In the genomic region with DNA sequence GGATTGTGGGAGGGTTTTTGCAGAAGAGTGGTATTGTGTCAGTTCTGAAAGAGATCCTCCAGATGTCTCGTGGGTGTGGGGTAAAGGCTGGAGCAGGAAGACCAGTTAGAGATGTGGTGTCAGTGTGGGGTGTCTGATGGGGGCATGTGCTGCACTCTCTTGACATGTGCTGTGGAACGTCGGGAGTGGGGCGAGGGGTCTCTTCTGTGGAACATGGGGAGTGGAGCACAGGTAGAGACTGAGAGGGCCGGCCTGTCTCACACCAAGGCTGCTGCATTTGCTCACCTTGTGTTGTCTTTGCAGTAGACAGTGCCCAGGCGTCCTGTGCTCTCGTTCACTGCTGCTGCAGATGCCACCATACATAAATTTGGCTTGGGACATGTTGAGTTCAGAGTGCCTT, we compare ENCODE assay signal across 15 cellular contexts. TPM values are rescaled to one million over a fixed set of nuclear protein-coding genes. Genes with fewer than 3 reads are reported as not detected.
DNase-seq lines count a peak whose midpoint lies in the region; ATAC-seq and TF ChIP-seq lines count a peak whose summit lies in the region.
"Had no signal": no experiment of that assay in that cellular context is flagged by ENCODE, and none has a peak within 500 bp of the region (broad histone marks: within the 10 kb centered on the region; RNA-seq: fewer than 3 reads in every experiment).

No MANE protein-coding gene starts in this region.

- H3K79me2 ChIP-seq in mesendoderm (ENCODE audit: control insufficient read depth, insufficient read depth, low read length): peaks cover 72% of the 10 kb centered on the region

- DNase-seq in CD8-positive, alpha-beta T cell: no peak
- no peak for DNase-seq in central memory CD8-positive, alpha-beta T cell (ENCODE audit: low spot score in 2 of 2)
- DNase-seq in neural crest cell (ENCODE audit: low read depth, low spot score) (no peak), mesendoderm (no peak), cortex of kidney (lab: John Stamatoyannopoulos, UW) (no peak), NCI-H510A treated with DMSO at 0.1 percent for 48 hours (lab: John Stamatoyannopoulos, UW) (no peak)
- DNase-seq: caudate nucleus; effector memory CD4-positive, alpha-beta T cell; islet precursor cell; NCI-H1105 treated with DMSO at 0.1 percent for 48 hours; stimulated activated CD4-positive, alpha-beta T cell treated with anti-CD3 and anti-CD28 coated beads, Interleukin-4, amount 100 ng/mL, for 4 hours; T-helper 1 cell; upper lobe of left lung had no signal

- no peak overlapping the region for H3K4ac ChIP-seq in mesendoderm (ENCODE audit: low read depth, low read length)

- H2BK15ac ChIP-seq in mesendoderm (replicated peaks; ENCODE audit: low read depth): no peak overlapping the region

- H3K4me1 Mint-ChIP-seq in CD8-positive, alpha-beta T cell (ENCODE audit: low read depth): peaks cover 64% of the 10 kb centered on the region
- H3K4me1 Mint-ChIP-seq in IgD-negative memory B cell: peaks cover 28 to 50% (median 44%) of the 10 kb centered on the region in 3 donors
- H3K4me1 Mint-ChIP-seq in central memory CD8-positive, alpha-beta T cell: peaks cover 61% of the 10 kb centered on the region
- H3K4me1 Mint-ChIP-seq in neural crest cell: peaks cover 44% of the 10 kb centered on the region

- H3K36me3 ChIP-seq in CD8-positive, alpha-beta T cell (ENCODE audit: insufficient read depth, low read length): no peaks in the 10 kb centered on the region
- peaks cover 2% of the 10 kb centered on the region for H3K36me3 ChIP-seq in mesendoderm (ENCODE audit: control insufficient read depth, insufficient read depth, low read length)

- intact Hi-C loops in CD8-positive, alpha-beta T cell (cut with DNase I, micrococcal nuclease): no loop called here

- H2BK5ac ChIP-seq in mesendoderm (ENCODE audit: low read length): no peak overlapping the region

- no peak overlapping the region for H3K4me2 ChIP-seq in mesendoderm (ENCODE audit: low read length)

- peaks cover 38% of the 10 kb centered on the region for H3K4me1 ChIP-seq in CD8-positive, alpha-beta T cell (ENCODE audit: insufficient read depth, low read length)
- peaks cover 5% of the 10 kb centered on the region for H3K4me1 ChIP-seq in mesendoderm (ENCODE audit: control insufficient read depth, low read depth, low read length)

- H3K9me3 Mint-ChIP-seq in CD8-positive, alpha-beta T cell: no peaks in the 10 kb centered on the region
- no peaks in the 10 kb centered on the region for H3K9me3 Mint-ChIP-seq in IgD-negative memory B cell
- H3K9me3 Mint-ChIP-seq in central memory CD8-positive, alpha-beta T cell: no peaks in the 10 kb centered on the region
- H3K9me3 Mint-ChIP-seq in neural crest cell: no peaks in the 10 kb centered on the region

- H3K36me3 Mint-ChIP-seq in CD8-positive, alpha-beta T cell: peaks cover 13% of the 10 kb centered on the region
- H3K36me3 Mint-ChIP-seq in IgD-negative memory B cell (peaks cover 2% of the 10 kb centered on the region), neural crest cell (ENCODE audit: low read depth) (peaks cover 4% of the 10 kb centered on the region)
- H3K36me3 Mint-ChIP-seq in central memory CD8-positive, alpha-beta T cell (ENCODE audit: insufficient read depth): peaks cover 9% of the 10 kb centered on the region

- H3K56ac ChIP-seq in mesendoderm (ENCODE audit: low read length): no peak overlapping the region

- no peaks in the 10 kb centered on the region for H3K27me3 ChIP-seq in CD8-positive, alpha-beta T cell (ENCODE audit: insufficient read depth, low read length)
- no peaks in the 10 kb centered on the region for H3K27me3 ChIP-seq in mesendoderm (ENCODE audit: insufficient read depth, low read length, poor library complexity)
- H3K27me3 ChIP-seq: upper lobe of left lung had no signal

- no peak overlapping the region for H3K23ac ChIP-seq in mesendoderm (ENCODE audit: low read length)

- H3K9me3 ChIP-seq in CD8-positive, alpha-beta T cell (ENCODE audit: low read length): no peaks in the 10 kb centered on the region
- H3K9me3 ChIP-seq: upper lobe of left lung had no signal

- ATAC-seq in CD8-positive, alpha-beta T cell: no peak
- no peak for ATAC-seq in central memory CD8-positive, alpha-beta T cell (replicated peaks; ENCODE audit: extremely low read depth, poor library complexity, severe bottlenecking)

- no peak overlapping the region for H2AK5ac ChIP-seq in mesendoderm (ENCODE audit: low read length)

- H2BK120ac ChIP-seq in mesendoderm (ENCODE audit: low read depth, low read length): no peak overlapping the region

- no peak overlapping the region for H3K4me3 ChIP-seq in CD8-positive, alpha-beta T cell (ENCODE audit: low read depth, low read length)
- H3K4me3 ChIP-seq in mesendoderm (ENCODE audit: low read length): no peak overlapping the region
- H3K4me3 ChIP-seq: upper lobe of left lung had no signal

- H4K5ac ChIP-seq in mesendoderm (ENCODE audit: low read length): no peak overlapping the region

- H3K18ac ChIP-seq in mesendoderm (ENCODE audit: low read length): no peak overlapping the region

- POLR2A ChIA-PET in CD8-positive, alpha-beta T cell (lab: Charles Lee): no interaction called here

- peaks cover 31% of the 10 kb centered on the region for H3K79me1 ChIP-seq in mesendoderm (ENCODE audit: low read length)

- no peak for TF ChIP-seq CTCF in CD8-positive, alpha-beta T cell (IDR thresholded peaks at IDR 0.05)
- TF ChIP-seq CTCF in neural crest cell (conservative IDR thresholded peaks at IDR 0.05): no peak

- no peak overlapping the region for H3K4me3 Mint-ChIP-seq in CD8-positive, alpha-beta T cell
- H3K4me3 Mint-ChIP-seq in IgD-negative memory B cell (no peak overlapping the region), neural crest cell (no peak overlapping the region)
- no peak overlapping the region for H3K4me3 Mint-ChIP-seq in central memory CD8-positive, alpha-beta T cell

- H3K27me3 Mint-ChIP-seq in CD8-positive, alpha-beta T cell (ENCODE audit: low read depth): no peaks in the 10 kb centered on the region
- H3K27me3 Mint-ChIP-seq in IgD-negative memory B cell (no peaks in the 10 kb centered on the region), neural crest cell (ENCODE audit: low read depth) (no peaks in the 10 kb centered on the region)
- H3K27me3 Mint-ChIP-seq in central memory CD8-positive, alpha-beta T cell: no peaks in the 10 kb centered on the region

- CTCF ChIA-PET in CD8-positive, alpha-beta T cell (lab: Charles Lee): no interaction called here

- H3K27ac ChIP-seq in CD8-positive, alpha-beta T cell (ENCODE audit: low read depth, low read length): no peak overlapping the region
- H3K27ac ChIP-seq in mesendoderm (ENCODE audit: low read depth, low read length): no peak overlapping the region
- H3K27ac ChIP-seq: C4-2B, upper lobe of left lung had no signal

- WGBS in mesendoderm (ENCODE audit: extremely low coverage, insufficient coverage, low lambda C conversion rate): no CpG with 5 or more reads among the region's 7 CpGs

- H3K27ac Mint-ChIP-seq in CD8-positive, alpha-beta T cell: peak overlapping the region; percentile 74
- H3K27ac Mint-ChIP-seq in IgD-negative memory B cell (peak overlapping the region in 2 of 3 donors; percentile 2 to 41), neural crest cell (ENCODE audit: unreplicated experiment) (peak overlapping the region; percentile 70)
- H3K27ac Mint-ChIP-seq in central memory CD8-positive, alpha-beta T cell (ENCODE audit: low read depth): peak overlapping the region; percentile 10

- H4K8ac ChIP-seq in mesendoderm (ENCODE audit: low read depth, low read length): no peak overlapping the region

- no peak overlapping the region for H3K9ac ChIP-seq in mesendoderm (ENCODE audit: low read length)

RNA-seq across cellular contexts. Expression of a gene that starts 37.6 kb away (rescaled TPM):
- 10 to 100 TPM; 29.0 to 30.2 TPM for total RNA-seq in CD8-positive, alpha-beta T cell
- polyA plus RNA-seq in IgD-negative memory B cell: 6.3 TPM
- total RNA-seq in neural crest cell: 45.5 and 45.8 TPM in 2 replicates
- polyA plus RNA-seq in mesendoderm (2013, experiment 1 of 2): 13.5 TPM
- polyA plus RNA-seq in mesendoderm (2013, experiment 2 of 2): 13.9 TPM

Comparison
In these comparisons a context has a peak if more than half of its experiments do, and no peak if none do; other contexts are left out.
1. H3K27ac Mint-ChIP-seq: peak in every context shown above with its lines; median percentile 74 in CD8-positive, alpha-beta T cell; 70 in neural crest cell; 22 in IgD-negative memory B cell; 10 in central memory CD8-positive, alpha-beta T cell.